Comparison of ENCODE assay signal across 13 cellular contexts in the genomic region with DNA sequence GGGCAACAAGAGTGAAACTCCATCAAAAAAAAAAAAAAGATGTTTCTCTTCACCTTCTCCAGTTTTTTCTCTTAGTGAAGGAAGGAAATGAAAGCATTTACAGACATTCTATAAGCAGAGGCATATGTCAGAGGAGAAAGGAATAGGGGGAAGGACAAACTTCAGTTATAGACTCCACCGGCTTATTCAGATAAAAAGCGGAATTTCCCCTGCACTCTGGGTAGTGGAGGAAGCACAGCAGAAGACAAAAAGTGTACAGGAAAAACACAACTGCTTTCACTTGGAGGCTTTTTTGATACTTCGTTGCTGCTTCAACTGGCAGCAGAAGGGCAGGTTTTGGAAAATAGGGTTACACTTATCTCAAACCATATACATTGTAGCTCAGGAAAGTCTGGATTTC. TPM values are rescaled to one million over a fixed set of nuclear protein-coding genes. Genes with fewer than 3 reads are reported as not detected.
A peak's percentile ranks its signal among the peaks of the same experiment; 100 is the strongest.
DNase-seq lines count a peak whose midpoint lies in the region; ATAC-seq and TF ChIP-seq lines count a peak whose summit lies in the region.
"Had no signal": no experiment of that assay in that cellular context is flagged by ENCODE, and none has a peak within 500 bp of the region (broad histone marks: within the 10 kb centered on the region; RNA-seq: fewer than 3 reads in every experiment).

No MANE protein-coding gene starts in this region.

- H3K36me3 Mint-ChIP-seq in activated CD4-positive, alpha-beta T cell treated with anti-CD3 and anti-CD28 coated beads for 36 hours (ENCODE audit: low read depth), result peaks cover 6% of the 10 kb centered on the region
- H3K36me3 Mint-ChIP-seq in activated T-helper 2 cell treated with anti-CD3 and anti-CD28 coated beads, Interferon-gamma antibody, Interleukin-2, Interleukin-4, amounts not matched to agents 10 μg/mL and 5 μg/mL and 100 μg/mL, durations not matched to agents 14 hours and 24 hours and 36 hours (ENCODE audit: low read depth), result peaks cover 14% of the 10 kb centered on the region
- H3K36me3 Mint-ChIP-seq in nephron (ENCODE audit: low read depth), result no peaks in the 10 kb centered on the region

- ATAC-seq in activated CD4-positive, alpha-beta T cell treated with anti-CD3 and anti-CD28 coated beads for 36 hours, result no peak
- ATAC-seq in HG03565 (IDR thresholded peaks at IDR 0.05; ENCODE audit: unreplicated experiment), result no peak
- ATAC-seq: lower lobe of right lung had no signal

- peaks cover 67% of the 10 kb centered on the region for H3K4me1 Mint-ChIP-seq in activated CD4-positive, alpha-beta T cell treated with anti-CD3 and anti-CD28 coated beads for 36 hours
- H3K4me1 Mint-ChIP-seq in activated T-helper 2 cell treated with anti-CD3 and anti-CD28 coated beads, Interferon-gamma antibody, Interleukin-2, Interleukin-4, amounts not matched to agents 10 μg/mL and 5 μg/mL and 100 μg/mL, durations not matched to agents 14 hours and 24 hours and 36 hours (ENCODE audit: low read depth), result peaks cover 68% of the 10 kb centered on the region
- H3K4me1 Mint-ChIP-seq in nephron, result peaks cover 16% of the 10 kb centered on the region

- H3K4me3 Mint-ChIP-seq in activated CD4-positive, alpha-beta T cell treated with anti-CD3 and anti-CD28 coated beads for 36 hours, result peak overlapping the region; percentile 63
- peak overlapping the region; percentile 46 for H3K4me3 Mint-ChIP-seq in activated T-helper 2 cell treated with anti-CD3 and anti-CD28 coated beads, Interferon-gamma antibody, Interleukin-2, Interleukin-4, amounts not matched to agents 10 μg/mL and 5 μg/mL and 100 μg/mL, durations not matched to agents 14 hours and 24 hours and 36 hours (ENCODE audit: low read depth)
- peak overlapping the region in 2 of 3 experiments; percentile 13 to 23 for H3K4me3 Mint-ChIP-seq in nephron

- H3K27ac Mint-ChIP-seq in activated CD4-positive, alpha-beta T cell treated with anti-CD3 and anti-CD28 coated beads for 36 hours, result peak overlapping the region; percentile 93
- peak overlapping the region; percentile 79 for H3K27ac Mint-ChIP-seq in activated T-helper 2 cell treated with anti-CD3 and anti-CD28 coated beads, Interferon-gamma antibody, Interleukin-2, Interleukin-4, amounts not matched to agents 10 μg/mL and 5 μg/mL and 100 μg/mL, durations not matched to agents 14 hours and 24 hours and 36 hours
- H3K27ac Mint-ChIP-seq in nephron, result no peak overlapping the region
- H3K27ac Mint-ChIP-seq: type B pancreatic cell had no signal

- intact Hi-C loops in activated CD4-positive, alpha-beta T cell treated with anti-CD3 and anti-CD28 coated beads for 36 hours (cut with DNase I, micrococcal nuclease), result loop anchor here in 1 of 2 experiments (2.0 to 5.0 kb wide), 4 partner anchors 15 to 287 kb away; no protein-coding TSS in a partner anchor
- intact Hi-C loops in activated T-helper 2 cell treated with anti-CD3 and anti-CD28 coated beads, Interferon-gamma antibody, Interleukin-2, Interleukin-4, amounts not matched to agents 10 μg/mL and 5 μg/mL and 100 μg/mL, durations not matched to agents 14 hours and 24 hours and 36 hours (cut with micrococcal nuclease), result loop anchor here (1.0 to 10.0 kb wide), 2 partner anchors 38 to 269 kb away; no protein-coding TSS in a partner anchor

- H3K9me3 Mint-ChIP-seq in activated CD4-positive, alpha-beta T cell treated with anti-CD3 and anti-CD28 coated beads for 36 hours (ENCODE audit: low read depth), result peaks cover 4% of the 10 kb centered on the region
- H3K9me3 Mint-ChIP-seq in activated T-helper 2 cell treated with anti-CD3 and anti-CD28 coated beads, Interferon-gamma antibody, Interleukin-2, Interleukin-4, amounts not matched to agents 10 μg/mL and 5 μg/mL and 100 μg/mL, durations not matched to agents 14 hours and 24 hours and 36 hours, result no peaks in the 10 kb centered on the region
- no peaks in the 10 kb centered on the region for H3K9me3 Mint-ChIP-seq in nephron

- no peak for TF ChIP-seq CTCF in nephron (IDR thresholded peaks at IDR 0.05; ENCODE audit: unreplicated experiment in 3 of 3)

- CTCF ChIA-PET in activated CD4-positive, alpha-beta T cell treated with anti-CD3 and anti-CD28 coated beads for 36 hours (lab: Charles Lee), result interaction anchor here (1.0 to 1.6 kb wide), 3 partner anchors 85 to 263 kb away, joined by 3 to 5 read pairs (median 4); no protein-coding TSS in a partner anchor

- no peaks in the 10 kb centered on the region for H3K27me3 Mint-ChIP-seq in activated CD4-positive, alpha-beta T cell treated with anti-CD3 and anti-CD28 coated beads for 36 hours
- H3K27me3 Mint-ChIP-seq in activated T-helper 2 cell treated with anti-CD3 and anti-CD28 coated beads, Interferon-gamma antibody, Interleukin-2, Interleukin-4, amounts not matched to agents 10 μg/mL and 5 μg/mL and 100 μg/mL, durations not matched to agents 14 hours and 24 hours and 36 hours (ENCODE audit: low read depth), result no peaks in the 10 kb centered on the region
- H3K27me3 Mint-ChIP-seq in nephron (ENCODE audit: low read depth), result peaks cover 20% of the 10 kb centered on the region

- DNase-seq in activated CD4-positive, alpha-beta T cell treated with anti-CD3 and anti-CD28 coated beads for 36 hours, result no peak
- no peak for DNase-seq in activated CD4-positive, alpha-beta T cell treated with anti-CD3 and anti-CD28 coated beads for 1 hour
- DNase-seq in Kasumi-1 (lab: John Stamatoyannopoulos, UW), result peak; percentile 50 to 71
- DNase-seq in activated T-helper 2 cell treated with anti-CD3 and anti-CD28 coated beads, Interferon-gamma antibody, Interleukin-2, Interleukin-4, amounts not matched to agents 10 μg/mL and 5 μg/mL and 100 μg/mL, durations not matched to agents 14 hours and 24 hours and 36 hours (ENCODE audit: low spot score), result no peak
- DNase-seq in inferior parietal cortex (ENCODE audit: extremely low spot score), result no peak
- DNase-seq in COR-L47 (lab: John Stamatoyannopoulos, UW), result no peak
- DNase-seq: activated CD4-positive, alpha-beta T cell treated with anti-CD3 and anti-CD28 coated beads for 48 hours; adrenal gland; lower lobe of right lung; NCI-H345 had no signal

- POLR2A ChIA-PET in activated CD4-positive, alpha-beta T cell treated with anti-CD3 and anti-CD28 coated beads for 36 hours (lab: Charles Lee), result interaction anchor here (0.7 kb wide), 1 partner anchor 75 kb away, joined by 5 read pairs; no protein-coding TSS in a partner anchor

RNA-seq across cellular contexts. Expression of a gene that starts 3.2 kb away (rescaled TPM):
- total RNA-seq in activated CD4-positive, alpha-beta T cell treated with anti-CD3 and anti-CD28 coated beads for 36 hours, result 10 to 100 TPM; 49.4 to 67.5 TPM
- 42.0 and 44.6 TPM in 2 replicates for total RNA-seq in activated T-helper 2 cell treated with anti-CD3 and anti-CD28 coated beads, Interferon-gamma antibody, Interleukin-2, Interleukin-4, amounts not matched to agents 10 μg/mL and 5 μg/mL and 100 μg/mL, durations not matched to agents 14 hours and 24 hours and 36 hours

Comparison
In these comparisons a context has a peak if more than half of its experiments do, and no peak if none do; other contexts are left out.
1. DNase-seq: peak in Kasumi-1 (2 of 2); none in activated CD4-positive, alpha-beta T cell treated with anti-CD3 and anti-CD28 coated beads for 36 hours (single experiment), activated CD4-positive, alpha-beta T cell treated with anti-CD3 and anti-CD28 coated beads for 1 hour (single experiment), activated T-helper 2 cell treated with anti-CD3 and anti-CD28 coated beads, Interferon-gamma antibody, Interleukin-2, Interleukin-4, amounts not matched to agents 10 μg/mL and 5 μg/mL and 100 μg/mL, durations not matched to agents 14 hours and 24 hours and 36 hours (single experiment), inferior parietal cortex (single experiment) and COR-L47 (single experiment).
2. H3K27ac Mint-ChIP-seq: peak in activated CD4-positive, alpha-beta T cell treated with anti-CD3 and anti-CD28 coated beads for 36 hours (single experiment) and activated T-helper 2 cell treated with anti-CD3 and anti-CD28 coated beads, Interferon-gamma antibody, Interleukin-2, Interleukin-4, amounts not matched to agents 10 μg/mL and 5 μg/mL and 100 μg/mL, durations not matched to agents 14 hours and 24 hours and 36 hours (single experiment); none in nephron (0 of 3).
3. Peak in every context shown above with its lines, with median percentiles within 50 percentile points of each other: H3K4me3 Mint-ChIP-seq.